ENCODE assay signal across 18 cellular contexts in genomic region chr3:13498354-13499060, GRCh38.
"Had no signal": no experiment of that assay in that cellular context is flagged by ENCODE, and none has a peak within 500 bp of the region (broad histone marks: within the 10 kb centered on the region; RNA-seq: fewer than 3 reads in every experiment).

No MANE protein-coding gene starts in this region.

- ATAC-seq: left colon, right lobe of liver had no signal

- H3K4me3 ChIP-seq: esophagus squamous epithelium, ovary, right lobe of liver, tibial artery had no signal

- H3K27ac ChIP-seq: esophagus squamous epithelium, ovary, right lobe of liver, tibial artery had no signal

- DNase-seq: activated CD4-positive, alpha-beta T cell treated with anti-CD3 and anti-CD28 coated beads for 1 hour; activated CD8-positive, alpha-beta memory T cell treated with anti-CD3 and anti-CD28 coated beads for 24 hours; activated CD8-positive, alpha-beta memory T cell treated with anti-CD3 and anti-CD28 coated beads, Interleukin-2, amount 50 U/mL, for 48 hours; activated effector memory CD4-positive, alpha-beta T cell treated with Interleukin-2 at 50 U/mL for 16 hours; activated naive CD4-positive, alpha-beta T cell treated with anti-CD3 and anti-CD28 coated beads, Interleukin-2, amount 50 U/mL, for 16 hours; activated T-cell treated with anti-CD3 and anti-CD28 coated beads, Interleukin-2, amount 50 U/mL, for 48 hours; dermis blood vessel endothelial cell; effector memory CD4-positive, alpha-beta T cell; esophagus squamous epithelium; left colon; stimulated activated naive CD4-positive, alpha-beta T cell treated with Interleukin-2 at 50 U/mL for 16 hours; SW 1271; T-helper 2 cell had no signal

- H3K27me3 ChIP-seq: esophagus squamous epithelium, ovary, right lobe of liver, tibial artery had no signal

- H3K36me3 ChIP-seq: ovary, right lobe of liver had no signal

- H3K4me3 Mint-ChIP-seq: mesothelial cell of epicardium, neural crest cell had no signal

- H3K9me3 ChIP-seq: esophagus squamous epithelium, ovary, right lobe of liver, tibial artery had no signal

- H3K27ac Mint-ChIP-seq: mesothelial cell of epicardium had no signal

- H3K9me3 Mint-ChIP-seq: mesothelial cell of epicardium, neural crest cell had no signal
